In the genomic region with DNA sequence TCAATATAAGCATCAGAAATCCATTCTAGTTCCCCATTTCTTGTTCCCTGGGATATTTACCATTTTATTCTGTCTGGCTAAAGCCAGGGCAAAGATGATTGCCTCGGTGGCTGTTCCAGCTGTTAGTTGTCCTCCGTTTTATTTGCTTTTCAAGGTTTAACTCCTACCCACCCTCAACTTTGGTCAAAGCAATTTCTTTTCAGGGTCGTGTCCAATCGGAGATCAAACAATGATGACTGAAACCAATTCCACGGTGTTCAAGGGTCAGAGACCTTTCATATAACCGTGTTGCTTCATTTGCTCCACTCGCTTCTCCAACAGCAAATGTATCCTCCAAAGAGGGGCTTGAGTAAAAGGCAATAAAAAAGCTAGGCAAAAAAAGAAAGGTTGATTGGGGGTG, we compare ENCODE assay signal across 13 cellular contexts.
DNase-seq lines count a peak whose midpoint lies in the region; ATAC-seq, FAIRE-seq and TF ChIP-seq lines count a peak whose summit lies in the region.
"Had no signal": no experiment of that assay in that cellular context is flagged by ENCODE, and none has a peak within 500 bp of the region (broad histone marks: within the 10 kb centered on the region; RNA-seq: fewer than 3 reads in every experiment).

No MANE protein-coding gene starts in this region.

- H3K27ac ChIP-seq in astrocyte (ENCODE audit: low read depth, low read length) (no peak overlapping the region), hepatocyte (no peak overlapping the region), rectal smooth muscle tissue (ENCODE audit: low read depth, low read length) (no peak overlapping the region)

- H3K79me2 ChIP-seq in astrocyte (ENCODE audit: insufficient read depth, low read length) (peaks cover 10% of the 10 kb centered on the region), hepatocyte (peaks cover 23% of the 10 kb centered on the region)

- no peak for TF ChIP-seq CTCF in astrocyte (IDR thresholded peaks at IDR 0.05; ENCODE audit: insufficient read depth, low read depth, low read length)
- TF ChIP-seq CTCF in hepatocyte (IDR thresholded peaks at IDR 0.05; ENCODE audit: poor library complexity) = no peak

- no peaks in the 10 kb centered on the region for H3K36me3 Mint-ChIP-seq in astrocyte (ENCODE audit: low read depth, unreplicated experiment)
- H3K36me3 Mint-ChIP-seq in activated T-helper 17 cell treated with anti-CD3 and anti-CD28 coated beads, Interleukin-2, amount 50 U/mL, for 72 hours (ENCODE audit: low read depth) = no peaks in the 10 kb centered on the region

- no peaks in the 10 kb centered on the region for H4K20me1 ChIP-seq in astrocyte (ENCODE audit: insufficient read depth, low read length)
- H4K20me1 ChIP-seq in hepatocyte (ENCODE audit: insufficient read depth, poor library complexity, severe bottlenecking) = no peaks in the 10 kb centered on the region

- H3K4me3 Mint-ChIP-seq in astrocyte (ENCODE audit: unreplicated experiment) = peak overlapping the region; percentile 89
- H3K4me3 Mint-ChIP-seq in activated T-helper 17 cell treated with anti-CD3 and anti-CD28 coated beads, Interleukin-2, amount 50 U/mL, for 72 hours = no peak overlapping the region

- H3K36me3 ChIP-seq in astrocyte (ENCODE audit: insufficient read depth, low read length) = no peaks in the 10 kb centered on the region
- H3K36me3 ChIP-seq in hepatocyte (replicated peaks; ENCODE audit: insufficient read depth, low read depth) = no peaks in the 10 kb centered on the region
- H3K36me3 ChIP-seq in rectal smooth muscle tissue (ENCODE audit: control insufficient read depth, insufficient read depth, low read length) = no peaks in the 10 kb centered on the region

- peak overlapping the region; percentile 31 for H3K9ac ChIP-seq in astrocyte (ENCODE audit: low read length)
- no peak overlapping the region for H3K9ac ChIP-seq in rectal smooth muscle tissue (ENCODE audit: low read length)

- peaks cover 4% of the 10 kb centered on the region for H3K4me1 Mint-ChIP-seq in astrocyte (ENCODE audit: low read depth, unreplicated experiment)
- no peaks in the 10 kb centered on the region for H3K4me1 Mint-ChIP-seq in activated T-helper 17 cell treated with anti-CD3 and anti-CD28 coated beads, Interleukin-2, amount 50 U/mL, for 72 hours

- no peaks in the 10 kb centered on the region for H3K9me3 Mint-ChIP-seq in astrocyte (ENCODE audit: unreplicated experiment)
- H3K9me3 Mint-ChIP-seq in activated T-helper 17 cell treated with anti-CD3 and anti-CD28 coated beads, Interleukin-2, amount 50 U/mL, for 72 hours = no peaks in the 10 kb centered on the region
- H3K9me3 Mint-ChIP-seq: activated CD4-positive, alpha-beta memory T cell treated with anti-CD3 and anti-CD28 coated beads, Interleukin-2, amount 10 ng/mL, durations not matched to agents 7 days and 5 days had no signal

- H3K9me2 ChIP-seq in hepatocyte (replicated peaks; ENCODE audit: insufficient read depth) = no peaks in the 10 kb centered on the region

- no peak for DNase-seq in astrocyte (ENCODE audit: low read depth)
- DNase-seq in hepatocyte (ENCODE audit: low spot score) = no peak
- no peak for DNase-seq in hippocampal formation (lab: John Stamatoyannopoulos, UW)
- no peak for DNase-seq in NCI-H2029 treated with DMSO at 0.1 percent for 48 hours (lab: John Stamatoyannopoulos, UW)
- DNase-seq: activated CD4-positive, alpha-beta memory T cell treated with anti-CD3 and anti-CD28 coated beads, Interleukin-2, amount 10 ng/mL, durations not matched to agents 7 days and 5 days; activated effector memory CD4-positive, alpha-beta T cell treated with Interleukin-2 at 50 U/mL for 16 hours; DND-41; NCI-H146; NCI-H69 had no signal

- H3K4me3 ChIP-seq in GM08714 (ENCODE audit: low read length) (peak overlapping the region; percentile 36; the same call in 1 of the 2 replicates), astrocyte (ENCODE audit: insufficient read depth, low read depth, low read length) (peak overlapping the region; percentile 17), hepatocyte (no peak overlapping the region), rectal smooth muscle tissue (ENCODE audit: low read length) (peak overlapping the region; percentile 5)

- H3K27me3 ChIP-seq in astrocyte (ENCODE audit: insufficient read depth, low read length) (no peaks in the 10 kb centered on the region), hepatocyte (no peaks in the 10 kb centered on the region), rectal smooth muscle tissue (ENCODE audit: control insufficient read depth, insufficient read depth, low read length) (no peaks in the 10 kb centered on the region)

- no peaks in the 10 kb centered on the region for H3K4me1 ChIP-seq in astrocyte (ENCODE audit: insufficient read depth, low read length)
- H3K4me1 ChIP-seq in hepatocyte (ENCODE audit: insufficient read depth) = peaks cover 4% of the 10 kb centered on the region
- no peaks in the 10 kb centered on the region for H3K4me1 ChIP-seq in rectal smooth muscle tissue (ENCODE audit: control insufficient read depth, insufficient read depth, low read length)

- no peaks in the 10 kb centered on the region for H3K27me3 Mint-ChIP-seq in astrocyte (ENCODE audit: low read depth, unreplicated experiment)
- peaks cover 16% of the 10 kb centered on the region for H3K27me3 Mint-ChIP-seq in activated T-helper 17 cell treated with anti-CD3 and anti-CD28 coated beads, Interleukin-2, amount 50 U/mL, for 72 hours

- FAIRE-seq in astrocyte (lab: Jason Lieb, UNC) = no peak

- ATAC-seq in GM21447 (IDR thresholded peaks at IDR 0.05; ENCODE audit: unreplicated experiment) = no peak
- no peak for ATAC-seq in activated T-helper 17 cell treated with anti-CD3 and anti-CD28 coated beads, Interleukin-2, amount 50 U/mL, for 72 hours (replicated peaks)

- no peaks in the 10 kb centered on the region for H3K9me3 ChIP-seq in astrocyte (ENCODE audit: insufficient read depth, low read depth, low read length)
- H3K9me3 ChIP-seq in hepatocyte (ENCODE audit: low read depth) = no peaks in the 10 kb centered on the region

- WGBS in hepatocyte (ENCODE audit: low lambda C conversion rate, missing lambda C conversion rate) = 50% methylated on average over 7 of the region's 7 CpGs

- peak overlapping the region; percentile 67 for H3K4me2 ChIP-seq in astrocyte (ENCODE audit: low read length)
- H3K4me2 ChIP-seq in hepatocyte = peak overlapping the region; percentile 74

- H3K27ac Mint-ChIP-seq in astrocyte (ENCODE audit: unreplicated experiment) = no peak overlapping the region
- H3K27ac Mint-ChIP-seq in activated T-helper 17 cell treated with anti-CD3 and anti-CD28 coated beads, Interleukin-2, amount 50 U/mL, for 72 hours = no peak overlapping the region
- H3K27ac Mint-ChIP-seq: activated CD4-positive, alpha-beta memory T cell treated with anti-CD3 and anti-CD28 coated beads, Interleukin-2, amount 10 ng/mL, durations not matched to agents 7 days and 5 days had no signal

- H2AFZ ChIP-seq in astrocyte (ENCODE audit: low read depth, low read length) = no peak overlapping the region
- H2AFZ ChIP-seq in hepatocyte = no peak overlapping the region
